Comparison of ENCODE assay signal across 18 cellular contexts in the genomic region with DNA sequence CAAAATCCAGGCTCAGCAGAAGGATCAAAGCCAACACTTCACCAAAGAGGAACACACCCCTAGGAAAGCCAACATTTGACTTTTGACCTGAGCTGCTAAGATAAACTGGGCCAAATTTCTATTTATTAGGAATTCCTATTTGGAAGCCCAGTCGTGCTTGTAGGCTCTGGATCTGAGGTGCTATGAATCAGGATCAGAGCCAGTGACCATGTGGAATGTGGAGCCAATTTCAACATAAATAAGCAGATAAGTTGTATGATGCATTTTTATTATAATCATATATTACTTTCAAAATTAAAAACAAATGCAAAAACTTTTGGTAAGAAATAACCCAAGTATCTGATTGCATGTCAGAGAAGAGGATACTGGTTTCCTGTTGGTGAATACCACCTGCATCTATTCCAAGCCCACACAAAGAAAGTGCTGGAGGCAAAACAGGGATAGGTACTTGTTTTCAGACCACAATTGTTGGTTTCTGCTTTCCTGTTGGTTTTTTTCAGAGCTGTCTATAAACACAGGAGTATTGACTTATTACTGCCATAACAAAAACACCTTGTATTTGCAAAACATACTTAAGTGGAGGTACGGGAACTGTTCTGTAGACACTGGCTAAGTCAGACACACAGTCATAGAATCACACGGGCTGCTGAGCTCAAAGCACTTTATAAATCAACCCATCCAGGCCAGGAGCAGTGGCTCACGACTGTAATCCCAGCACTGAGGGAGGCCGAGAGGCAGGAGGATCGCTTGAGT. TPM values are rescaled to one million over a fixed set of nuclear protein-coding genes. Genes with fewer than 3 reads are reported as not detected.
DNase-seq lines count a peak whose midpoint lies in the region; ATAC-seq and TF ChIP-seq lines count a peak whose summit lies in the region.
"Had no signal": no experiment of that assay in that cellular context is flagged by ENCODE, and none has a peak within 500 bp of the region (broad histone marks: within the 10 kb centered on the region; RNA-seq: fewer than 3 reads in every experiment).

No MANE protein-coding gene starts in this region.

- H4K91ac ChIP-seq in H9 (ENCODE audit: insufficient read length, low read depth, low read length): no peak overlapping the region

- H3K4me3 Mint-ChIP-seq in H9: no peak overlapping the region
- H3K4me3 Mint-ChIP-seq: activated B cell treated with CpG ODN at 0.5 μM for 24 hours had no signal

- H3K27ac Mint-ChIP-seq in H9: peak overlapping the region; percentile 27 to 40 (median 27); a peak in 2 of 7 replicates
- H3K27ac Mint-ChIP-seq: activated B cell treated with CpG ODN at 0.5 μM for 24 hours; activated T-helper 2 cell treated with anti-CD3 and anti-CD28 coated beads, Interferon-gamma antibody, Interleukin-2, Interleukin-4, amounts not matched to agents 10 μg/mL and 5 μg/mL and 100 μg/mL, durations not matched to agents 14 hours and 24 hours and 36 hours had no signal

- H2BK15ac ChIP-seq in H9 (ENCODE audit: low read depth, low read length): no peak overlapping the region

- H3K27me3 Mint-ChIP-seq in H9 (ENCODE audit: low read depth): no peaks in the 10 kb centered on the region
- H3K27me3 Mint-ChIP-seq: activated B cell treated with CpG ODN at 0.5 μM for 24 hours had no signal

- no peak overlapping the region for H2BK5ac ChIP-seq in H9 (ENCODE audit: insufficient read length, low read length)

- H3K4ac ChIP-seq in H9 (ENCODE audit: low read depth, low read length): no peak overlapping the region

- no peak overlapping the region for H3K18ac ChIP-seq in H9 (ENCODE audit: insufficient read length, low read depth, low read length)

- no peak overlapping the region for H2AFZ ChIP-seq in H9 (ENCODE audit: low read length)

- no peaks in the 10 kb centered on the region for H4K20me1 ChIP-seq in H9 (ENCODE audit: control insufficient read depth, insufficient read depth, insufficient read length)

- H2BK12ac ChIP-seq in H9 (ENCODE audit: insufficient read length, low read depth, low read length): no peak overlapping the region

- no peaks in the 10 kb centered on the region for H3K9me3 ChIP-seq in H9 (ENCODE audit: control insufficient read depth, low read depth, low read length)
- H3K9me3 ChIP-seq: heart left ventricle, right atrium auricular region, SJCRH30 had no signal

- no peaks in the 10 kb centered on the region for H3K36me3 Mint-ChIP-seq in H9 (ENCODE audit: insufficient read depth in 1 of 3, low read depth in 3 of 3)

- H3K56ac ChIP-seq in H9 (ENCODE audit: insufficient read length, low read depth, low read length): no peak overlapping the region

- no peak overlapping the region for H2AK5ac ChIP-seq in H9 (ENCODE audit: insufficient read length, low read length)

- H4K5ac ChIP-seq in H9 (ENCODE audit: insufficient read length, low read depth, low read length): no peak overlapping the region

- TF ChIP-seq CTCF in H9 (conservative IDR thresholded peaks at IDR 0.05) (no peak), foreskin keratinocyte (conservative IDR thresholded peaks at IDR 0.05) (no peak)

- H3K4me2 ChIP-seq in H9 (ENCODE audit: insufficient read depth, insufficient read length, low read length): no peak overlapping the region

- DNase-seq in COLO668 (lab: John Stamatoyannopoulos, UW; ENCODE audit: unreplicated experiment): peak; percentile 42
- DNase-seq in H9: no peak
- peak; percentile 84 for DNase-seq in NCI-H345 (lab: John Stamatoyannopoulos, UW)
- peak; percentile 37 to 67 for DNase-seq in foreskin keratinocyte
- DNase-seq in iPS-NIHi11 (ENCODE audit: low spot score): no peak
- DNase-seq in SHP77 (lab: John Stamatoyannopoulos, UW): no peak
- no peak for DNase-seq in activated CD4-positive, alpha-beta T cell treated with anti-CD3 and anti-CD28 coated beads, Interleukin-2, amount 50 U/mL, for 1 hour
- DNase-seq: activated B cell treated with CpG ODN at 0.5 μM for 24 hours, heart left ventricle, kidney, midbrain, NCI-H226, OCI-M1, SJCRH30 had no signal

- H3K79me1 ChIP-seq in H9 (ENCODE audit: insufficient read depth, low read depth, low read length, poor library complexity, severe bottlenecking): no peaks in the 10 kb centered on the region

- no peak overlapping the region for H3K14ac ChIP-seq in H9 (ENCODE audit: insufficient read depth, low read length)

- H3K4me1 ChIP-seq in H9 (ENCODE audit: insufficient read depth, low read length) (no peaks in the 10 kb centered on the region; the same call in 1 of the 2 replicates), foreskin keratinocyte (peaks cover 21% of the 10 kb centered on the region)
- H3K4me1 ChIP-seq: SJCRH30 had no signal

- H3K9ac ChIP-seq in H9 (ENCODE audit: extremely low read depth, insufficient read length, low read length): no peak overlapping the region

- no CpG with 5 or more reads among the region's 6 CpGs for WGBS in H9 (ENCODE audit: extremely low coverage, insufficient read length, low lambda C conversion rate)

- no peak overlapping the region for H4K8ac ChIP-seq in H9 (replicated peaks; ENCODE audit: insufficient read length, low read depth, low read length)

- no peak overlapping the region for H3K23ac ChIP-seq in H9 (ENCODE audit: insufficient read length, low read depth, low read length)

- no peak overlapping the region for H3T11ph ChIP-seq in H9 (ENCODE audit: low read length)

- H3K27ac ChIP-seq in H9 (ENCODE audit: insufficient read length, low read depth, low read length) (no peak overlapping the region), foreskin keratinocyte (no peak overlapping the region)
- H3K27ac ChIP-seq: heart left ventricle, right atrium auricular region, SJCRH30 had no signal

- ATAC-seq in foreskin keratinocyte: peak; percentile 42
- ATAC-seq in GM19351 (IDR thresholded peaks at IDR 0.05; ENCODE audit: unreplicated experiment): no peak
- ATAC-seq: heart left ventricle, HepG2 had no signal

- H3K9me3 Mint-ChIP-seq in H9: no peaks in the 10 kb centered on the region
- H3K9me3 Mint-ChIP-seq: activated B cell treated with CpG ODN at 0.5 μM for 24 hours; activated T-helper 2 cell treated with anti-CD3 and anti-CD28 coated beads, Interferon-gamma antibody, Interleukin-2, Interleukin-4, amounts not matched to agents 10 μg/mL and 5 μg/mL and 100 μg/mL, durations not matched to agents 14 hours and 24 hours and 36 hours had no signal

- 0 out of 2 replicates have a peak, but pooled peaks cover 2% of the 10 kb centered on the region for H3K79me2 ChIP-seq in H9 (ENCODE audit: insufficient read depth, low read length)

- H3K27me3 ChIP-seq in H9 (ENCODE audit: insufficient read depth, low read length): no peaks in the 10 kb centered on the region
- no peaks in the 10 kb centered on the region for H3K27me3 ChIP-seq in foreskin keratinocyte
- H3K27me3 ChIP-seq: heart left ventricle, right atrium auricular region, SJCRH30 had no signal

- H2BK120ac ChIP-seq in H9 (ENCODE audit: low read depth, low read length, poor library complexity, severe bottlenecking): no peak overlapping the region

- H3K23me2 ChIP-seq in H9 (ENCODE audit: insufficient read length, low read depth, low read length, poor library complexity, severe bottlenecking): no peaks in the 10 kb centered on the region

- no peak overlapping the region for H2BK20ac ChIP-seq in H9 (ENCODE audit: low read depth, low read length, poor library complexity, severe bottlenecking)

- peaks cover 5 to 8% of the 10 kb centered on the region in 2 experiments for H3K4me1 Mint-ChIP-seq in H9

RNA-seq across cellular contexts. Expression of gene ARL15, which starts 52.8 kb away (rescaled TPM):
- 13.0 and 14.1 TPM in 2 replicates for total RNA-seq in H9 (2021)
- 15.2 and 15.9 TPM in 2 replicates for total RNA-seq in foreskin keratinocyte
- 4.8 and 5.2 TPM in 2 replicates for polyA plus RNA-seq in foreskin keratinocyte

Comparison
In these comparisons a context has a peak if more than half of its experiments do, and no peak if none do; other contexts are left out.
1. DNase-seq: peak in COLO668 (single experiment), NCI-H345 (single experiment) and foreskin keratinocyte (2 of 2); none in H9 (single experiment), iPS-NIHi11 (single experiment), SHP77 (0 of 2) and activated CD4-positive, alpha-beta T cell treated with anti-CD3 and anti-CD28 coated beads, Interleukin-2, amount 50 U/mL, for 1 hour (single experiment).